In genomic region chr10:66466622-66467021, GRCh38 we compare ENCODE assay signal across 37 cellular contexts.
"Had no signal": no experiment of that assay in that cellular context is flagged by ENCODE, and none has a peak within 500 bp of the region (broad histone marks: within the 10 kb centered on the region; RNA-seq: fewer than 3 reads in every experiment).

No MANE protein-coding gene starts in this region.

- H3K4me3 ChIP-seq: ascending aorta, cardiac muscle cell had no signal

- H3K4me1 Mint-ChIP-seq: activated B cell treated with CpG ODN at 0.5 μM for 24 hours; activated CD4-positive, alpha-beta T cell treated with anti-CD3 and anti-CD28 coated beads, Interleukin-2, amount 10 ng/mL, durations not matched to agents 24 days and 14 days; activated naive CD4-positive, alpha-beta T cell treated with anti-CD3 and anti-CD28 coated beads, Interleukin-2, amount 10 ng/mL, durations not matched to agents 7 days and 5 days; activated naive CD4-positive, alpha-beta T cell treated with anti-CD3 and anti-CD28 coated beads, Interleukin-2, amount 50 U/mL, for 24 hours; activated naive CD8-positive, alpha-beta T cell treated with anti-CD3 and anti-CD28 coated beads, Interleukin-2, amount 10 ng/mL, durations not matched to agents 7 days and 5 days; activated naive CD8-positive, alpha-beta T cell treated with anti-CD3 and anti-CD28 coated beads, Interleukin-2, amount 50 U/mL, for 24 hours; activated T-helper 17 cell treated with anti-CD3 and anti-CD28 coated beads, Interleukin-2, amount 50 U/mL, for 72 hours; brain; central memory CD8-positive, alpha-beta T cell had no signal

- H3K36me3 Mint-ChIP-seq: activated CD4-positive, alpha-beta memory T cell treated with anti-CD3 and anti-CD28 coated beads for 36 hours; activated naive CD4-positive, alpha-beta T cell treated with anti-CD3 and anti-CD28 coated beads, Interleukin-2, amount 10 ng/mL, durations not matched to agents 7 days and 5 days; activated naive CD4-positive, alpha-beta T cell treated with anti-CD3 and anti-CD28 coated beads, Interleukin-2, amount 50 U/mL, for 24 hours; activated naive CD8-positive, alpha-beta T cell; activated naive CD8-positive, alpha-beta T cell treated with anti-CD3 and anti-CD28 coated beads, Interleukin-2, amount 10 ng/mL, durations not matched to agents 7 days and 5 days; brain had no signal

- H3K27me3 Mint-ChIP-seq: activated B cell treated with CpG ODN at 0.5 μM for 24 hours; activated CD4-positive, alpha-beta memory T cell treated with anti-CD3 and anti-CD28 coated beads for 36 hours; activated CD4-positive, alpha-beta T cell treated with anti-CD3 and anti-CD28 coated beads, Interleukin-2, amount 10 ng/mL, durations not matched to agents 24 days and 14 days; activated CD8-positive, alpha-beta T cell treated with anti-CD3 and anti-CD28 coated beads for 36 hours; activated naive CD4-positive, alpha-beta T cell treated with anti-CD3 and anti-CD28 coated beads, Interleukin-2, amount 10 ng/mL, durations not matched to agents 7 days and 5 days; activated naive CD4-positive, alpha-beta T cell treated with anti-CD3 and anti-CD28 coated beads, Interleukin-2, amount 50 U/mL, for 24 hours; activated naive CD8-positive, alpha-beta T cell; activated naive CD8-positive, alpha-beta T cell treated with anti-CD3 and anti-CD28 coated beads, Interleukin-2, amount 10 ng/mL, durations not matched to agents 7 days and 5 days; activated naive CD8-positive, alpha-beta T cell treated with anti-CD3 and anti-CD28 coated beads, Interleukin-2, amount 50 U/mL, for 24 hours; activated T-helper 17 cell treated with anti-CD3 and anti-CD28 coated beads, Interleukin-2, amount 50 U/mL, for 72 hours; brain; central memory CD8-positive, alpha-beta T cell had no signal

- H3K4me3 Mint-ChIP-seq: activated B cell treated with CpG ODN at 0.5 μM for 24 hours; activated CD4-positive, alpha-beta memory T cell treated with anti-CD3 and anti-CD28 coated beads for 36 hours; activated CD4-positive, alpha-beta T cell treated with anti-CD3 and anti-CD28 coated beads, Interleukin-2, amount 10 ng/mL, durations not matched to agents 24 days and 14 days; activated CD8-positive, alpha-beta T cell treated with anti-CD3 and anti-CD28 coated beads for 36 hours; activated naive CD4-positive, alpha-beta T cell treated with anti-CD3 and anti-CD28 coated beads, Interleukin-2, amount 10 ng/mL, durations not matched to agents 7 days and 5 days; activated naive CD4-positive, alpha-beta T cell treated with anti-CD3 and anti-CD28 coated beads, Interleukin-2, amount 50 U/mL, for 24 hours; activated naive CD8-positive, alpha-beta T cell; activated naive CD8-positive, alpha-beta T cell treated with anti-CD3 and anti-CD28 coated beads, Interleukin-2, amount 10 ng/mL, durations not matched to agents 7 days and 5 days; activated naive CD8-positive, alpha-beta T cell treated with anti-CD3 and anti-CD28 coated beads, Interleukin-2, amount 50 U/mL, for 24 hours; activated T-cell treated with anti-CD3 and anti-CD28 coated beads, Interleukin-2, amount 50 U/mL, for 4 hours; activated T-cell treated with anti-CD3 and anti-CD28 coated beads, Interleukin-2, amount 50 U/mL, for 72 hours; activated T-helper 1 cell treated with anti-CD3 and anti-CD28 coated beads, Interleukin-12 subunit alpha, Interleukin-12 subunit beta, Interleukin-2, Interleukin-4 antibody, amounts not matched to agents 30 ng/mL and 10 ng/mL and 1 ng/mL, durations not matched to agents 14 hours and 24 hours and 36 hours; activated T-helper 17 cell treated with anti-CD3 and anti-CD28 coated beads, Interleukin-2, amount 50 U/mL, for 72 hours; brain; central memory CD8-positive, alpha-beta T cell; T-helper 1 cell treated with Interleukin-12 subunit alpha and Interleukin-12 subunit beta and Interleukin-4 antibody, amounts not matched to agents 30 μg/mL and 1 μg/mL, for 36 hours; T-helper 2 cell treated with Interferon-gamma antibody and Interleukin-4, amounts not matched to agents 5 μg/mL and 100 μg/mL, for 36 hours had no signal

- FAIRE-seq: TTC549 had no signal

- H3K36me3 ChIP-seq: ascending aorta, cardiac muscle cell had no signal

- H3K9me3 Mint-ChIP-seq: activated CD4-positive, alpha-beta T cell treated with anti-CD3 and anti-CD28 coated beads, Interleukin-2, amount 10 ng/mL, durations not matched to agents 24 days and 14 days; activated naive CD8-positive, alpha-beta T cell treated with anti-CD3 and anti-CD28 coated beads, Interleukin-2, amount 50 U/mL, for 24 hours had no signal

- H3K4me1 ChIP-seq: ascending aorta had no signal

- H3K27ac Mint-ChIP-seq: activated B cell treated with CpG ODN at 0.5 μM for 24 hours; activated CD4-positive, alpha-beta memory T cell treated with anti-CD3 and anti-CD28 coated beads for 36 hours; activated CD4-positive, alpha-beta T cell treated with anti-CD3 and anti-CD28 coated beads, Interleukin-2, amount 10 ng/mL, durations not matched to agents 24 days and 14 days; activated CD8-positive, alpha-beta T cell treated with anti-CD3 and anti-CD28 coated beads for 36 hours; activated naive CD4-positive, alpha-beta T cell treated with anti-CD3 and anti-CD28 coated beads, Interleukin-2, amount 10 ng/mL, durations not matched to agents 7 days and 5 days; activated naive CD4-positive, alpha-beta T cell treated with anti-CD3 and anti-CD28 coated beads, Interleukin-2, amount 50 U/mL, for 24 hours; activated naive CD8-positive, alpha-beta T cell; activated naive CD8-positive, alpha-beta T cell treated with anti-CD3 and anti-CD28 coated beads, Interleukin-2, amount 10 ng/mL, durations not matched to agents 7 days and 5 days; activated naive CD8-positive, alpha-beta T cell treated with anti-CD3 and anti-CD28 coated beads, Interleukin-2, amount 50 U/mL, for 24 hours; activated T-cell treated with anti-CD3 and anti-CD28 coated beads, Interleukin-2, amount 50 U/mL, for 72 hours; activated T-helper 1 cell treated with anti-CD3 and anti-CD28 coated beads, Interleukin-12 subunit alpha, Interleukin-12 subunit beta, Interleukin-2, Interleukin-4 antibody, amounts not matched to agents 30 ng/mL and 10 ng/mL and 1 ng/mL, durations not matched to agents 14 hours and 24 hours and 36 hours; activated T-helper 17 cell treated with anti-CD3 and anti-CD28 coated beads, Interleukin-2, amount 50 U/mL, for 72 hours; brain; T-helper 1 cell treated with Interleukin-12 subunit alpha and Interleukin-12 subunit beta and Interleukin-4 antibody, amounts not matched to agents 30 μg/mL and 1 μg/mL, for 36 hours; T-helper 2 cell treated with Interferon-gamma antibody and Interleukin-4, amounts not matched to agents 5 μg/mL and 100 μg/mL, for 36 hours had no signal

- DNase-seq: activated B cell treated with CpG ODN at 0.5 μM for 24 hours; activated CD4-positive, alpha-beta memory T cell treated with anti-CD3 and anti-CD28 coated beads for 36 hours; activated CD4-positive, alpha-beta T cell treated with anti-CD3 and anti-CD28 coated beads for 4 hours; activated CD4-positive, alpha-beta T cell treated with anti-CD3 and anti-CD28 coated beads, Interleukin-2, amount 10 ng/mL, durations not matched to agents 24 days and 14 days; activated CD4-positive, alpha-beta T cell treated with anti-CD3 and anti-CD28 coated beads, Interleukin-2, amount 50 U/mL, for 1 hour; activated CD4-positive, alpha-beta T cell treated with anti-CD3 and anti-CD28 coated beads, Interleukin-2, amount 50 U/mL, for 4 hours; activated CD4-positive, CD25-positive, alpha-beta regulatory T cell treated with anti-CD3 and anti-CD28 coated beads, Interleukin-2, amount 50 U/mL, for 72 hours; activated CD8-positive, alpha-beta memory T cell treated with anti-CD3 and anti-CD28 coated beads, Interleukin-2, amount 50 U/mL, for 4 hours; activated CD8-positive, alpha-beta T cell treated with anti-CD3 and anti-CD28 coated beads for 36 hours; activated gamma-delta T cell; activated naive CD4-positive, alpha-beta T cell treated with anti-CD3 and anti-CD28 coated beads, Interleukin-2, amount 10 ng/mL, durations not matched to agents 7 days and 5 days; activated naive CD4-positive, alpha-beta T cell treated with Interleukin-2 at 50 U/mL for 16 hours; activated naive CD8-positive, alpha-beta T cell treated with anti-CD3 and anti-CD28 coated beads, Interleukin-2, amount 10 ng/mL, durations not matched to agents 7 days and 5 days; activated naive CD8-positive, alpha-beta T cell treated with anti-CD3 and anti-CD28 coated beads, Interleukin-2, amount 50 U/mL, for 24 hours; activated T-cell treated with anti-CD3 and anti-CD28 coated beads for 4 hours; activated T-cell treated with anti-CD3 and anti-CD28 coated beads, Interleukin-2, amount 50 U/mL, for 1 hour; activated T-cell treated with anti-CD3 and anti-CD28 coated beads, Interleukin-2, amount 50 U/mL, for 4 hours; activated T-cell treated with anti-CD3 and anti-CD28 coated beads, Interleukin-2, amount 50 U/mL, for 72 hours; amygdala; anterior cingulate cortex; caudate nucleus; cerebellar nuclear complex; T-helper 1 cell; T-helper 2 cell; T-helper 9 cell had no signal

- H3K27ac ChIP-seq: ascending aorta, cardiac muscle cell, VCaP had no signal

- H3K9me3 ChIP-seq: ascending aorta had no signal

- H3K27me3 ChIP-seq: ascending aorta, cardiac muscle cell had no signal
